ENCODE assay signal across 1 cellular context in genomic region chr4:151284534-151285245, GRCh38.
A peak's percentile ranks its signal among the peaks of the same experiment; 100 is the strongest.
TF ChIP-seq lines count a peak whose summit lies in the region.

No MANE protein-coding gene starts in this region.

TF ChIP-seq in HepG2, 621 proteins besides CTCF, POLR2A, EP300 and RAD21:
- TF ChIP-seq KLF13 (CRISPR knock-in tag; IDR thresholded peaks at IDR 0.05) (no peak), RBM22 (optimal IDR thresholded peaks at IDR 0.05; ENCODE audit: low read length) (peak; percentile 42)
